In genomic region chr5:178231736-178232123, GRCh38 we compare ENCODE assay signal across 8 cellular contexts. TPM values are rescaled to one million over a fixed set of nuclear protein-coding genes. Genes with fewer than 3 reads are reported as not detected.
DNase-seq lines count a peak whose midpoint lies in the region; ATAC-seq and TF ChIP-seq lines count a peak whose summit lies in the region.

No MANE protein-coding gene starts in this region.

- H3K36me3 ChIP-seq in left lung (peaks cover 0 to 47% of the 10 kb centered on the region in 2 donors), tibial artery (peaks cover 9 to 41% (median 35%) of the 10 kb centered on the region in 3 donors)

- DNase-seq in AG10803 (ENCODE audit: low read depth) (no peak), left lung (no peak), tibial artery (peak in 1 of 2 donors; percentile 72), HK-2 (ENCODE audit: unreplicated experiment) (no peak), SIG-M5 (lab: John Stamatoyannopoulos, UW) (no peak), AG08396 (ENCODE audit: low spot score) (no peak)

- no peaks in the 10 kb centered on the region for H3K9me3 ChIP-seq in left lung
- no peaks in the 10 kb centered on the region for H3K9me3 ChIP-seq in tibial artery

- H3K4me1 ChIP-seq in left lung (peaks cover 31 to 82% of the 10 kb centered on the region in 2 donors), tibial artery (peaks cover 6 to 34% (median 25%) of the 10 kb centered on the region in 4 donors)

- no peaks in the 10 kb centered on the region for H3K27me3 ChIP-seq in left lung
- no peaks in the 10 kb centered on the region for H3K27me3 ChIP-seq in tibial artery

- peak; percentile 0 for ATAC-seq in HG03039 (IDR thresholded peaks at IDR 0.05; ENCODE audit: unreplicated experiment)
- no peak for ATAC-seq in left lung

- H3K27ac ChIP-seq in angular gyrus (ENCODE audit: low read depth, low read length) (peak overlapping the region; percentile 94), left lung (peak overlapping the region; percentile 99), tibial artery (peak overlapping the region; percentile 93 to 97)

- H3K4me3 ChIP-seq in AG10803 (ENCODE audit: low read length) (peak overlapping the region; percentile 91), left lung (peak overlapping the region; percentile 64 to 91), tibial artery (peak overlapping the region; percentile 61 to 62)

- intact Hi-C loops in left lung (cut with DNase I) (no loop called here), tibial artery (cut with DNase I; ENCODE audit: low total_unique reads) (no loop called here)

- no peak for TF ChIP-seq CTCF in AG10803 (conservative IDR thresholded peaks at IDR 0.05; ENCODE audit: low read length)
- TF ChIP-seq CTCF in left lung (IDR thresholded peaks at IDR 0.05), result no peak
- no peak for TF ChIP-seq CTCF in tibial artery (IDR thresholded peaks at IDR 0.05)

RNA-seq across cellular contexts. Expression of gene PHYKPL, which starts 0.9 kb away (rescaled TPM):
- 10 to 100 TPM; 71.9 to 87.9 TPM for total RNA-seq in left lung

RNA-seq across cellular contexts. Expression of gene HNRNPAB, which starts 27.4 kb away (rescaled TPM):
- total RNA-seq in left lung, result 100 to 1,000 TPM; 126 to 178 TPM

RNA-seq across cellular contexts. Expression of gene GMCL2, which starts 44.6 kb away (rescaled TPM):
- not detected for total RNA-seq in left lung
